7 cellular contexts compared by ENCODE assay signal in the genomic region with DNA sequence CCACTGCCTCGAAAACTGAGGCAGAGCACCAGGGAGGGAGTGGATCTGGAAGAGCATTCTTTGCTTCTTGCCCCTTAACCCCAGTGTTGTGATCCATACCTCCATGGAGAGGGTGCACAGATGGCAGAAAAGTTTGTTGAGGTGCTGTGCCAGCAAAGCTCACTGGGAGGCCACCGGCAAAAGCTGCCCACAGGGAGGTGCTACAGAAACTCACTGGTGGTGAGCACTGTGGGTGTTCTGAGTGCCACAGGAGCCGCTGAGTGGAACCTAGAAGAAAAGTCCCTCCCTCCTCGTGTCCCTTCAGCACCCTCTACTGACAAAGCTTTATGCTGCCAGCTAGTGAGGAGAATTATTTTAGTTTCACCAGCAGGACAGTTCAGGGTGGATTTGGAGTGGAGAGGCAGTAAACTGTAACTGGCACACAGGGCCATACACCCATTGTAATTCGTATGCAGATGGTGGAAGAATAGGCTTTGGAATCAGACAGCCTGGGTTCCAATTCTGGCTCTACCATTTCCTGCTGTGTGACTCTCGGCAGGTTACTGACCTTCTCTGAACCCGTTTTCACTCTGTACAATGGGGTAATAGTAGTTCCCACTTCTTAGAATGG.
A peak's percentile ranks its signal among the peaks of the same experiment; 100 is the strongest.
DNase-seq lines count a peak whose midpoint lies in the region; ATAC-seq, FAIRE-seq and TF ChIP-seq lines count a peak whose summit lies in the region.

No MANE protein-coding gene starts in this region.

- H3K4me3 ChIP-seq in GM06990 (replicated peaks; ENCODE audit: low read depth, low read length) (no peak overlapping the region), brain microvascular endothelial cell (ENCODE audit: low read depth, low read length) (no peak overlapping the region), kidney (ENCODE audit: low read length in 2 of 2) (no peak overlapping the region)

- no peak overlapping the region for H3K27ac Mint-ChIP-seq in T-helper 17 cell

- peak; percentile 90 for TF ChIP-seq CTCF in GM06990 (IDR thresholded peaks at IDR 0.05; ENCODE audit: insufficient read depth, low read length, poor library complexity, severe bottlenecking)
- peak; percentile 88 for TF ChIP-seq CTCF in brain microvascular endothelial cell (IDR thresholded peaks at IDR 0.05; ENCODE audit: low read depth, low read length, missing control alignments)
- peak; percentile 78 for TF ChIP-seq CTCF in kidney (IDR thresholded peaks at IDR 0.05; ENCODE audit: borderline replicate concordance, extremely low read depth, insufficient read depth)

- no peak for FAIRE-seq in kidney (lab: Jason Lieb, UNC)

- no peaks in the 10 kb centered on the region for H3K36me3 Mint-ChIP-seq in T-helper 17 cell (ENCODE audit: low read depth)

- peaks cover 0 to 2% of the 10 kb centered on the region in 2 donors for H3K4me1 ChIP-seq in kidney (ENCODE audit: control insufficient read depth in 1 of 2, insufficient read depth in 1 of 2, low read depth in 1 of 2, low read length in 2 of 2)

- DNase-seq in GM06990 (ENCODE audit: extremely low read depth, insufficient read length) (peak; percentile 51), Kasumi-1 (lab: John Stamatoyannopoulos, UW) (peak; percentile 94 to 96), T-helper 17 cell (peak in 2 of 3 donors; percentile 18 to 24), brain microvascular endothelial cell (peak; percentile 76), kidney (peak; percentile 85)
- peak; percentile 19 to 55 (median 22) for DNase-seq in stimulated activated CD4-positive, alpha-beta T cell treated with anti-CD3 and anti-CD28 coated beads, TNF-alpha, amount 100 ng/mL, for 24 hours (ENCODE audit: low read depth in 3 of 3)

- in situ Hi-C loops in brain microvascular endothelial cell (cut with HindIII; ENCODE audit: low pct_ligation_motif_present, low sequenced_read_pairs) = no loop called here

- H3K4me3 Mint-ChIP-seq in T-helper 17 cell = no peak overlapping the region

- peaks cover 6% of the 10 kb centered on the region for H3K4me1 Mint-ChIP-seq in T-helper 17 cell

- ATAC-seq in GM21737 (IDR thresholded peaks at IDR 0.05; ENCODE audit: unreplicated experiment) (peak; percentile 67), T-helper 17 cell (peak; percentile 99)

- peaks cover 4% of the 10 kb centered on the region for H3K36me3 ChIP-seq in GM06990 (ENCODE audit: control insufficient read depth, insufficient read depth, low read length)
- H3K36me3 ChIP-seq in brain microvascular endothelial cell (replicated peaks) = peaks cover 14% of the 10 kb centered on the region
- peaks cover 0 to 5% of the 10 kb centered on the region in 2 donors for H3K36me3 ChIP-seq in kidney (ENCODE audit: control insufficient read depth in 1 of 2, insufficient read depth in 2 of 2, low read length in 2 of 2)

- no peak overlapping the region for H3K27ac ChIP-seq in brain microvascular endothelial cell
- H3K27ac ChIP-seq in kidney (ENCODE audit: low read depth in 2 of 2, low read length in 2 of 2) = no peak overlapping the region

- no peaks in the 10 kb centered on the region for H3K27me3 Mint-ChIP-seq in T-helper 17 cell

- intact Hi-C loops in kidney (cut with DNase I) = loop anchor here (10.0 kb wide), 1 partner anchor 134 kb away; no protein-coding TSS in a partner anchor

- H3K27me3 ChIP-seq in GM06990 (replicated peaks; ENCODE audit: control insufficient read depth, insufficient read depth, low read length) (no peaks in the 10 kb centered on the region), brain microvascular endothelial cell (replicated peaks) (no peaks in the 10 kb centered on the region)

- H3K9me3 ChIP-seq in T-helper 17 cell (ENCODE audit: control insufficient read depth, low read length, poor library complexity, severe bottlenecking) (no peaks in the 10 kb centered on the region), kidney (ENCODE audit: control insufficient read depth in 1 of 2, low read length in 2 of 2) (no peaks in the 10 kb centered on the region)

- H3K9ac ChIP-seq in kidney (ENCODE audit: low read length in 2 of 2) = no peak overlapping the region

Comparison
In these comparisons a context has a peak if more than half of its experiments do, and no peak if none do; other contexts are left out.
1. DNase-seq: peak in every context shown above with its lines; median percentile 95 in Kasumi-1; 85 in kidney; 76 in brain microvascular endothelial cell; 51 in GM06990; 22 in stimulated activated CD4-positive, alpha-beta T cell treated with anti-CD3 and anti-CD28 coated beads, TNF-alpha, amount 100 ng/mL, for 24 hours; 21 in T-helper 17 cell.